In genomic region chr17:7886227-7887037, GRCh38 we compare ENCODE assay signal across 8 cellular contexts. TPM values are rescaled to one million over a fixed set of nuclear protein-coding genes. Genes with fewer than 3 reads are reported as not detected.
DNase-seq lines count a peak whose midpoint lies in the region; ATAC-seq and TF ChIP-seq lines count a peak whose summit lies in the region.

No MANE protein-coding gene starts in this region.

- ATAC-seq in gastrocnemius medialis: no peak
- ATAC-seq in GM21381 (IDR thresholded peaks at IDR 0.05; ENCODE audit: unreplicated experiment): no peak

- peak overlapping the region; percentile 97 for H3K4me2 ChIP-seq in OCI-LY7 (ENCODE audit: low read length)

- H3K27ac ChIP-seq in OCI-LY7 (ENCODE audit: low read depth, low read length, poor library complexity, severe bottlenecking) (peak overlapping the region; percentile 90), gastrocnemius medialis (peak overlapping the region; percentile 77 to 89 (median 81))

- peaks cover 24 to 37% (median 28%) of the 10 kb centered on the region in 3 donors for H3K27me3 ChIP-seq in gastrocnemius medialis

- no peak overlapping the region for H3K4me3 Mint-ChIP-seq in CD14-positive monocyte

- intact Hi-C loops in OCI-LY7 (cut with micrococcal nuclease; ENCODE audit: unreplicated experiment) (loop anchor here (1.0 to 5.0 kb wide), 5 partner anchors 24 to 231 kb away; partner anchors contain the start of genes ALOXE3 and NAA38), head of caudate nucleus (cut with DNase I) (loop anchor here (5.0 kb wide), 1 partner anchor 49 kb away; no protein-coding TSS in a partner anchor), gastrocnemius medialis (cut with DNase I; ENCODE audit: low total_unique reads) (loop anchor here (2.0 to 10.0 kb wide), 3 partner anchors 30 to 168 kb away; partner anchors contain the start of genes CNTROB and NAA38), CD14-positive monocyte (cut with micrococcal nuclease) (no loop called here)

- TF ChIP-seq CTCF in OCI-LY7 (conservative IDR thresholded peaks at IDR 0.05; ENCODE audit: low read length) (peak; percentile 47; the same call in 1 of the 2 replicates), gastrocnemius medialis (IDR thresholded peaks at IDR 0.05 in 4 of 5, conservative IDR thresholded peaks at IDR 0.05 in 1 of 5) (peak in 1 of 5 experiments; percentile 10), CD14-positive monocyte (IDR thresholded peaks at IDR 0.05) (no peak)

- peaks cover 15 to 22% of the 10 kb centered on the region in 2 donors for H3K36me3 Mint-ChIP-seq in CD14-positive monocyte

- no TSS peak for BruUV-seq in OCI-LY7 (replicated peaks; lab: Mats Ljungman, UMichigan)

- H2AFZ ChIP-seq in OCI-LY7 (ENCODE audit: low read length): peak overlapping the region; percentile 24; the same call in 1 of the 2 replicates

- CTCF ChIA-PET in OCI-LY7 (lab: Charles Lee; ENCODE audit: unreplicated experiment): no interaction called here

- peaks cover 0 to 1% (median 1%) of the 10 kb centered on the region in 3 donors for H3K27me3 Mint-ChIP-seq in CD14-positive monocyte (ENCODE audit: low read depth in 3 of 3)

- peak overlapping the region in 1 of 7 donors; percentile 95 for H3K27ac Mint-ChIP-seq in CD14-positive monocyte

- no peaks in the 10 kb centered on the region for H3K9me2 ChIP-seq in OCI-LY7 (ENCODE audit: insufficient read depth, low read length)

- POLR2A ChIA-PET in OCI-LY7 (lab: Charles Lee): interaction anchor here (0.9 to 1.1 kb wide), 2 partner anchors 53 to 233 kb away, joined by 3 to 5 read pairs; no protein-coding TSS in a partner anchor

- peaks cover 40% of the 10 kb centered on the region for H3K4me1 ChIP-seq in OCI-LY7 (ENCODE audit: insufficient read depth, low read length, poor library complexity, severe bottlenecking)
- H3K4me1 ChIP-seq in gastrocnemius medialis: peaks cover 41 to 47% of the 10 kb centered on the region in 2 donors

- peak overlapping the region; percentile 95 for H3K4me3 ChIP-seq in OCI-LY7 (ENCODE audit: low read depth, low read length, poor library complexity, severe bottlenecking)
- H3K4me3 ChIP-seq in gastrocnemius medialis: peak overlapping the region; percentile 64 to 74 (median 68)

- in situ Hi-C loops in gastrocnemius medialis (cut with MboI; ENCODE audit: low sequenced_read_pairs in 4 of 4): loop anchor here in 1 of 4 donors (25.0 kb wide), 1 partner anchor 149 kb away; no protein-coding TSS in a partner anchor

- H3K4me1 Mint-ChIP-seq in CD14-positive monocyte: peaks cover 7% of the 10 kb centered on the region

- H3K79me2 ChIP-seq in OCI-LY7 (ENCODE audit: insufficient read depth, low read depth, low read length): peaks cover 61% of the 10 kb centered on the region

- H3K36me3 ChIP-seq in OCI-LY7 (ENCODE audit: insufficient read depth, low read length): peaks cover 34% of the 10 kb centered on the region
- no peaks in the 10 kb centered on the region for H3K36me3 ChIP-seq in gastrocnemius medialis

- no peaks in the 10 kb centered on the region for H3K9me3 Mint-ChIP-seq in CD14-positive monocyte

- H3K9me3 ChIP-seq in OCI-LY7 (ENCODE audit: low read length) (no peaks in the 10 kb centered on the region), gastrocnemius medialis (no peaks in the 10 kb centered on the region)

- no peak for TF ChIP-seq POLR2A in gastrocnemius medialis (IDR thresholded peaks at IDR 0.05)

- 0 out of 2 replicates have a peak, but pooled peaks cover 5% of the 10 kb centered on the region for H4K20me1 ChIP-seq in OCI-LY7 (ENCODE audit: insufficient read depth, low read length)

- peak; percentile 46 for DNase-seq in activated gamma-delta T cell treated with Interleukin-2 at 50 U/mL for 16 hours
- no peak for DNase-seq in activated gamma-delta T cell (lab: John Stamatoyannopoulos, UW)
- DNase-seq in OCI-LY7 (ENCODE audit: low spot score): peak; percentile 47
- DNase-seq in activated effector memory CD4-positive, alpha-beta T cell treated with Interleukin-2 at 50 U/mL for 16 hours: peak; percentile 39
- DNase-seq in head of caudate nucleus: peak in 26 of 42 donors; percentile 5 to 55 (median 28)
- no peak for DNase-seq in gastrocnemius medialis
- no peak for DNase-seq in CD14-positive monocyte (ENCODE audit: low spot score)

RNA-seq across cellular contexts. Expression of gene CHD3, which starts 2.2 kb away (rescaled TPM):
- 42.5 and 59.6 TPM in 2 replicates for total RNA-seq in OCI-LY7 (2014; rRNA removed; shearing (Covaris generic))
- total RNA-seq in OCI-LY7 (2022): 124 and 126 TPM in 2 replicates
- 1 to 10 TPM; 5.4 to 7.7 (median 6.0) TPM for total RNA-seq in gastrocnemius medialis
- polyA plus RNA-seq in CD14-positive monocyte: under 1 TPM; 0.55 to 0.91 TPM

RNA-seq across cellular contexts. Expression of gene CYB5D1, which starts 28.6 kb away (rescaled TPM):
- total RNA-seq in OCI-LY7 (2014; rRNA removed; shearing (Covaris generic)): 16.9 and 18.1 TPM in 2 replicates
- 19.3 and 24.8 TPM in 2 replicates for total RNA-seq in OCI-LY7 (2022)
- 10 to 100 TPM in 2 of 4 donors, 1 to 10 TPM in 2; 4.1 to 14.7 (median 9.0) TPM for total RNA-seq in gastrocnemius medialis
- polyA plus RNA-seq in CD14-positive monocyte: under 1 TPM; 0.50 to 0.98 TPM

RNA-seq across cellular contexts. Expression of gene NAA38, which starts 29.1 kb away (rescaled TPM):
- 168 and 205 TPM in 2 replicates for total RNA-seq in OCI-LY7 (2014; rRNA removed; shearing (Covaris generic))
- total RNA-seq in OCI-LY7 (2022) (149 and 153 TPM in 2 replicates), gastrocnemius medialis (100 to 1,000 TPM in 2 of 4 donors, 10 to 100 TPM in 2; 57.4 to 133 (median 96.6) TPM)
- 100 to 1,000 TPM; 148 to 197 TPM for polyA plus RNA-seq in CD14-positive monocyte

RNA-seq across cellular contexts. Expression of gene RNF227, which starts 29.7 kb away (rescaled TPM):
- 3.8 and 9.6 TPM in 2 replicates for total RNA-seq in OCI-LY7 (2014; rRNA removed; shearing (Covaris generic))
- total RNA-seq in OCI-LY7 (2022) (4.7 and 5.8 TPM in 2 replicates), gastrocnemius medialis (1 to 10 TPM in 1 of 4 donors, under 1 TPM in 2, not detected in 1; 0.51 to 1.2 (median 0.62) TPM)
- polyA plus RNA-seq in CD14-positive monocyte: 1 to 10 TPM in 1 of 2 donors, under 1 TPM in 1; 0.59 to 1.3 TPM

RNA-seq across cellular contexts. Expression of gene TMEM88, which starts 31.6 kb away (rescaled TPM):
- 0.41 TPM in 1 of 2 replicates, not detected in the other for total RNA-seq in OCI-LY7 (2014; rRNA removed; shearing (Covaris generic))
- total RNA-seq in OCI-LY7 (2022): 3.8 and 4.0 TPM in 2 replicates
- 10 to 100 TPM; 18.8 to 56.8 (median 27.9) TPM for total RNA-seq in gastrocnemius medialis
- polyA plus RNA-seq in CD14-positive monocyte: not detected

Comparison
In these comparisons a context has a peak if more than half of its experiments do, and no peak if none do; other contexts are left out.
1. DNase-seq: peak in activated gamma-delta T cell treated with Interleukin-2 at 50 U/mL for 16 hours (single experiment), OCI-LY7 (single experiment), activated effector memory CD4-positive, alpha-beta T cell treated with Interleukin-2 at 50 U/mL for 16 hours (single experiment) and head of caudate nucleus (26 of 42); none in activated gamma-delta T cell (single experiment), gastrocnemius medialis (0 of 2) and CD14-positive monocyte (single experiment).
2. RNA of gene CHD3, which starts 2.2 kb away (total RNA-seq): 42.5 to 126 TPM in OCI-LY7; 5.4 to 7.7 TPM in gastrocnemius medialis; every median in the first group is over 4 times any median in the second.
3. intact Hi-C loops: an anchor here in OCI-LY7 (1.0 to 5.0 kb wide), head of caudate nucleus (5.0 kb wide) and gastrocnemius medialis (2.0 to 10.0 kb wide); none called in CD14-positive monocyte.